ENCODE assay signal across 2 cellular contexts in genomic region chr20:3733119-3733995, GRCh38.
TF ChIP-seq lines count a peak whose summit lies in the region.

No MANE protein-coding gene starts in this region.

TF ChIP-seq in WTC11, 78 proteins besides CTCF, POLR2A, EP300 and RAD21:
- TF ChIP-seq, protein P1, sequence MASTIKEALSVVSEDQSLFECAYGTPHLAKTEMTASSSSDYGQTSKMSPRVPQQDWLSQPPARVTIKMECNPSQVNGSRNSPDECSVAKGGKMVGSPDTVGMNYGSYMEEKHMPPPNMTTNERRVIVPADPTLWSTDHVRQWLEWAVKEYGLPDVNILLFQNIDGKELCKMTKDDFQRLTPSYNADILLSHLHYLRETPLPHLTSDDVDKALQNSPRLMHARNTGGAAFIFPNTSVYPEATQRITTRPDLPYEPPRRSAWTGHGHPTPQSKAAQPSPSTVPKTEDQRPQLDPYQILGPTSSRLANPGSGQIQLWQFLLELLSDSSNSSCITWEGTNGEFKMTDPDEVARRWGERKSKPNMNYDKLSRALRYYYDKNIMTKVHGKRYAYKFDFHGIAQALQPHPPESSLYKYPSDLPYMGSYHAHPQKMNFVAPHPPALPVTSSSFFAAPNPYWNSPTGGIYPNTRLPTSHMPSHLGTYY (CRISPR knock-in tag; IDR thresholded peaks at IDR 0.05): no peak
- TF ChIP-seq PRRX2 (CRISPR knock-in tag; IDR thresholded peaks at IDR 0.05) (no peak), E2F4 (CRISPR knock-in tag; IDR thresholded peaks at IDR 0.05; ENCODE audit: borderline replicate concordance, low read depth) (no peak), SMAD3 (CRISPR knock-in tag; IDR thresholded peaks at IDR 0.05; ENCODE audit: borderline replicate concordance) (no peak), ZNF416 (CRISPR knock-in tag; IDR thresholded peaks at IDR 0.05) (no peak), ZNF317 (CRISPR knock-in tag; IDR thresholded peaks at IDR 0.05; ENCODE audit: borderline replicate concordance, low read depth) (no peak), ATF1 (CRISPR knock-in tag; IDR thresholded peaks at IDR 0.05) (no peak), HMGXB4 (CRISPR knock-in tag; IDR thresholded peaks at IDR 0.05) (no peak), CBFB (CRISPR knock-in tag; IDR thresholded peaks at IDR 0.05; ENCODE audit: low read depth) (no peak), TCF7 (CRISPR knock-in tag; IDR thresholded peaks at IDR 0.05; ENCODE audit: low read depth) (no peak), ZNF121 (CRISPR knock-in tag; IDR thresholded peaks at IDR 0.05) (no peak)
- TF ChIP-seq, protein P2, sequence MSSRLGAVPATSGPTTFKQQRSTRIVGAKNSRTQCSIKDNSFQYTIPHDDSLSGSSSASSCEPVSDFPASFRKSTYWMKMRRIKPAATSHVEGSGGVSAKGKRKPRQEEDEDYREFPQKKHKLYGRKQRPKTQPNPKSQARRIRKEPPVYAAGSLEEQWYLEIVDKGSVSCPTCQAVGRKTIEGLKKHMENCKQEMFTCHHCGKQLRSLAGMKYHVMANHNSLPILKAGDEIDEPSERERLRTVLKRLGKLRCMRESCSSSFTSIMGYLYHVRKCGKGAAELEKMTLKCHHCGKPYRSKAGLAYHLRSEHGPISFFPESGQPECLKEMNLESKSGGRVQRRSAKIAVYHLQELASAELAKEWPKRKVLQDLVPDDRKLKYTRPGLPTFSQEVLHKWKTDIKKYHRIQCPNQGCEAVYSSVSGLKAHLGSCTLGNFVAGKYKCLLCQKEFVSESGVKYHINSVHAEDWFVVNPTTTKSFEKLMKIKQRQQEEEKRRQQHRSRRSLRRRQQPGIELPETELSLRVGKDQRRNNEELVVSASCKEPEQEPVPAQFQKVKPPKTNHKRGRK (CRISPR knock-in tag; IDR thresholded peaks at IDR 0.05; ENCODE audit: borderline replicate concordance): no peak

TF ChIP-seq in SK-N-SH treated with all-trans-retinoic acid at 6 μM for 48 hours, 23 proteins besides CTCF, POLR2A, EP300 and RAD21:
- no peak for TF ChIP-seq PATZ1 (CRISPR knock-in tag; IDR thresholded peaks at IDR 0.05; ENCODE audit: borderline replicate concordance)
- no peak for TF ChIP-seq SNAI2 (CRISPR knock-in tag; IDR thresholded peaks at IDR 0.05)
- no peak for TF ChIP-seq ZNF70 (CRISPR knock-in tag; IDR thresholded peaks at IDR 0.05)
- no peak for TF ChIP-seq PPARA (CRISPR knock-in tag; IDR thresholded peaks at IDR 0.05; ENCODE audit: borderline replicate concordance)
- TF ChIP-seq ESRRG (CRISPR knock-in tag; IDR thresholded peaks at IDR 0.05): no peak
- no peak for TF ChIP-seq OSR1 (CRISPR knock-in tag; IDR thresholded peaks at IDR 0.05)
- TF ChIP-seq RARB (CRISPR knock-in tag; IDR thresholded peaks at IDR 0.05): no peak
- TF ChIP-seq CSDC2 (CRISPR knock-in tag; IDR thresholded peaks at IDR 0.05): no peak
- TF ChIP-seq GLIS3 (CRISPR knock-in tag; IDR thresholded peaks at IDR 0.05): no peak
- no peak for TF ChIP-seq ZFP30 (CRISPR knock-in tag; IDR thresholded peaks at IDR 0.05)
- no peak for TF ChIP-seq ZC3H10 (CRISPR knock-in tag; IDR thresholded peaks at IDR 0.05)
- TF ChIP-seq TCF4 (CRISPR knock-in tag; IDR thresholded peaks at IDR 0.05; ENCODE audit: borderline replicate concordance): no peak
- TF ChIP-seq CSRNP3 (CRISPR knock-in tag; IDR thresholded peaks at IDR 0.05): no peak
- TF ChIP-seq ZFP3 (CRISPR knock-in tag; IDR thresholded peaks at IDR 0.05): no peak
- no peak for TF ChIP-seq POU6F1 (CRISPR knock-in tag; IDR thresholded peaks at IDR 0.05; ENCODE audit: borderline replicate concordance, low read depth)
- no peak for TF ChIP-seq ZNF565 (CRISPR knock-in tag; conservative IDR thresholded peaks at IDR 0.05; ENCODE audit: low read depth)
- TF ChIP-seq, protein P3, sequence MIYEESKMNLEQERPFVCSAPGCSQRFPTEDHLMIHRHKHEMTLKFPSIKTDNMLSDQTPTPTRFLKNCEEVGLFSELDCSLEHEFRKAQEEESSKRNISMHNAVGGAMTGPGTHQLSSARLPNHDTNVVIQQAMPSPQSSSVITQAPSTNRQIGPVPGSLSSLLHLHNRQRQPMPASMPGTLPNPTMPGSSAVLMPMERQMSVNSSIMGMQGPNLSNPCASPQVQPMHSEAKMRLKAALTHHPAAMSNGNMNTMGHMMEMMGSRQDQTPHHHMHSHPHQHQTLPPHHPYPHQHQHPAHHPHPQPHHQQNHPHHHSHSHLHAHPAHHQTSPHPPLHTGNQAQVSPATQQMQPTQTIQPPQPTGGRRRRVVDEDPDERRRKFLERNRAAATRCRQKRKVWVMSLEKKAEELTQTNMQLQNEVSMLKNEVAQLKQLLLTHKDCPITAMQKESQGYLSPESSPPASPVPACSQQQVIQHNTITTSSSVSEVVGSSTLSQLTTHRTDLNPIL (CRISPR knock-in tag; IDR thresholded peaks at IDR 0.05; ENCODE audit: low read depth): no peak
- TF ChIP-seq ZNF8 (CRISPR knock-in tag; IDR thresholded peaks at IDR 0.05): no peak
- no peak for TF ChIP-seq TOX (CRISPR knock-in tag; IDR thresholded peaks at IDR 0.05; ENCODE audit: borderline replicate concordance)
